ENCODE assay signal across 1 cellular context in the genomic region with DNA sequence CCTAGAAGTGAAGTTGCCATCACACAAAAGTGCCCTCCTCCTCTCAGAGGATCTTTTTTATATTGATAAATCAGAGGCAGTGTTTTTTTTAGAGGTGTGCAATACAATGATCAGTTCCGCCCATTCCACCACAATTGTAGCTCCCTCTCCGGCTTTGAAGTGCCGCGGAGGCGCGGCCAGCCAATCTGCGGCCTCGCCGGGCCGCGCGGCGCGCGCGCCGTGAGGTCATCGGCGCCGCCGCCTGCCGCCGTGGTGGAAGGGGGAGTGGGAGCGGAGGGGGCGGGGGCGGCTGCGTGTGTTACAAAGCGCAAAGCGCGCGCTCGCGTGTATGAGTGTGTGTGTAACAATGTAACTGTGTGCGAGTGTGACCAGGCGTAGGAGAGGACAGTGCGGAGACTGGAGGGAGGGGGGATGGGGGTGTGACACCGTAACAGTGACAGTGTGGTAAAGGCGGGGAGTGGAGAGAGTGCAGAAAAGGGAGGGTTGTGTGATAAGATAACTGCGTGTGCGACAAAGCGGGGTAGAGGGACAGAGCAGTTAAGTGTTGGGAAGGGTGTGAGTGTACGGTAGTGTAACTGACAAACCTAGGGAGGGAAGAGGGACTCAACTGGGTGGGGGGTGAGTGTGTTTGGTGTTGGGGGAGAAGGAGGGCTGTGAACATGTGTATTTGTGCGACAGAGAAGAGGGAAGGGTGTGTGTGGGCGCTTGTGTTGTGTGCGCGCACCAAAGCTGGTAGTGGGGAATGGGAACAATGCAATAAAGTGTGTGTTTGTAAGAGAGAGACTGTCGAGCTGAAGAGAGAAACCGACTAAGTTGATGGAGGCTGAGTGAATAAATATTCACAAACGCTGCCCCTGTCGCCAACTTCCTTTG.
TF ChIP-seq lines count a peak whose summit lies in the region.

A gene (minus strand): TSS at position 108 of the 873 bp plus-strand sequence. CDS start 88 bp downstream, at position 20.

TF ChIP-seq in HEK293, 187 proteins besides CTCF, POLR2A, EP300 and RAD21 (continued from another document and continues in another):
- no peak; the same call in 1 of the 2 replicates for TF ChIP-seq MZF1 (tag by site-specific recombination; IDR thresholded peaks at IDR 0.05; ENCODE audit: borderline replicate concordance)
- TF ChIP-seq ZNF132 (tag by site-specific recombination; IDR thresholded peaks at IDR 0.05; ENCODE audit: borderline replicate concordance) = no peak
- no peak for TF ChIP-seq ZNF266 (tag by site-specific recombination; IDR thresholded peaks at IDR 0.05; ENCODE audit: low read depth)
- TF ChIP-seq, protein P1, sequence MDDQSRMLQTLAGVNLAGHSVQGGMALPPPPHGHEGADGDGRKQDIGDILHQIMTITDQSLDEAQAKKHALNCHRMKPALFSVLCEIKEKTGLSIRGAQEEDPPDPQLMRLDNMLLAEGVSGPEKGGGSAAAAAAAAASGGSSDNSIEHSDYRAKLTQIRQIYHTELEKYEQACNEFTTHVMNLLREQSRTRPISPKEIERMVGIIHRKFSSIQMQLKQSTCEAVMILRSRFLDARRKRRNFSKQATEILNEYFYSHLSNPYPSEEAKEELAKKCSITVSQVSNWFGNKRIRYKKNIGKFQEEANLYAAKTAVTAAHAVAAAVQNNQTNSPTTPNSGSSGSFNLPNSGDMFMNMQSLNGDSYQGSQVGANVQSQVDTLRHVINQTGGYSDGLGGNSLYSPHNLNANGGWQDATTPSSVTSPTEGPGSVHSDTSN (CRISPR knock-in tag; IDR thresholded peaks at IDR 0.05) = no peak
- TF ChIP-seq, protein P2, sequence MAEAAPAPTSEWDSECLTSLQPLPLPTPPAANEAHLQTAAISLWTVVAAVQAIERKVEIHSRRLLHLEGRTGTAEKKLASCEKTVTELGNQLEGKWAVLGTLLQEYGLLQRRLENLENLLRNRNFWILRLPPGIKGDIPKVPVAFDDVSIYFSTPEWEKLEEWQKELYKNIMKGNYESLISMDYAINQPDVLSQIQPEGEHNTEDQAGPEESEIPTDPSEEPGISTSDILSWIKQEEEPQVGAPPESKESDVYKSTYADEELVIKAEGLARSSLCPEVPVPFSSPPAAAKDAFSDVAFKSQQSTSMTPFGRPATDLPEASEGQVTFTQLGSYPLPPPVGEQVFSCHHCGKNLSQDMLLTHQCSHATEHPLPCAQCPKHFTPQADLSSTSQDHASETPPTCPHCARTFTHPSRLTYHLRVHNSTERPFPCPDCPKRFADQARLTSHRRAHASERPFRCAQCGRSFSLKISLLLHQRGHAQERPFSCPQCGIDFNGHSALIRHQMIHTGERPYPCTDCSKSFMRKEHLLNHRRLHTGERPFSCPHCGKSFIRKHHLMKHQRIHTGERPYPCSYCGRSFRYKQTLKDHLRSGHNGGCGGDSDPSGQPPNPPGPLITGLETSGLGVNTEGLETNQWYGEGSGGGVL (tag by site-specific recombination; IDR thresholded peaks at IDR 0.05) = peak; percentile 96
- TF ChIP-seq ZNF341 (tag by site-specific recombination; IDR thresholded peaks at IDR 0.05; ENCODE audit: low read depth) = peak; percentile 82
- peak; percentile 84 for TF ChIP-seq ZNF600 (tag by site-specific recombination; IDR thresholded peaks at IDR 0.05)
- no peak for TF ChIP-seq ZNF114 (tag by site-specific recombination; IDR thresholded peaks at IDR 0.05)
- TF ChIP-seq SP2 (tag by site-specific recombination; IDR thresholded peaks at IDR 0.05) = peak; percentile 45
- TF ChIP-seq, protein P3, sequence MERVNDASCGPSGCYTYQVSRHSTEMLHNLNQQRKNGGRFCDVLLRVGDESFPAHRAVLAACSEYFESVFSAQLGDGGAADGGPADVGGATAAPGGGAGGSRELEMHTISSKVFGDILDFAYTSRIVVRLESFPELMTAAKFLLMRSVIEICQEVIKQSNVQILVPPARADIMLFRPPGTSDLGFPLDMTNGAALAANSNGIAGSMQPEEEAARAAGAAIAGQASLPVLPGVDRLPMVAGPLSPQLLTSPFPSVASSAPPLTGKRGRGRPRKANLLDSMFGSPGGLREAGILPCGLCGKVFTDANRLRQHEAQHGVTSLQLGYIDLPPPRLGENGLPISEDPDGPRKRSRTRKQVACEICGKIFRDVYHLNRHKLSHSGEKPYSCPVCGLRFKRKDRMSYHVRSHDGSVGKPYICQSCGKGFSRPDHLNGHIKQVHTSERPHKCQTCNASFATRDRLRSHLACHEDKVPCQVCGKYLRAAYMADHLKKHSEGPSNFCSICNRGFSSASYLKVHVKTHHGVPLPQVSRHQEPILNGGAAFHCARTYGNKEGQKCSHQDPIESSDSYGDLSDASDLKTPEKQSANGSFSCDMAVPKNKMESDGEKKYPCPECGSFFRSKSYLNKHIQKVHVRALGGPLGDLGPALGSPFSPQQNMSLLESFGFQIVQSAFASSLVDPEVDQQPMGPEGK (tag by site-specific recombination; IDR thresholded peaks at IDR 0.05) = peak; percentile 98
- TF ChIP-seq EGR2 (tag by site-specific recombination; IDR thresholded peaks at IDR 0.05; ENCODE audit: low read depth) = peak; percentile 91
- TF ChIP-seq, protein P4, sequence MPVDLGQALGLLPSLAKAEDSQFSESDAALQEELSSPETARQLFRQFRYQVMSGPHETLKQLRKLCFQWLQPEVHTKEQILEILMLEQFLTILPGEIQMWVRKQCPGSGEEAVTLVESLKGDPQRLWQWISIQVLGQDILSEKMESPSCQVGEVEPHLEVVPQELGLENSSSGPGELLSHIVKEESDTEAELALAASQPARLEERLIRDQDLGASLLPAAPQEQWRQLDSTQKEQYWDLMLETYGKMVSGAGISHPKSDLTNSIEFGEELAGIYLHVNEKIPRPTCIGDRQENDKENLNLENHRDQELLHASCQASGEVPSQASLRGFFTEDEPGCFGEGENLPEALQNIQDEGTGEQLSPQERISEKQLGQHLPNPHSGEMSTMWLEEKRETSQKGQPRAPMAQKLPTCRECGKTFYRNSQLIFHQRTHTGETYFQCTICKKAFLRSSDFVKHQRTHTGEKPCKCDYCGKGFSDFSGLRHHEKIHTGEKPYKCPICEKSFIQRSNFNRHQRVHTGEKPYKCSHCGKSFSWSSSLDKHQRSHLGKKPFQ (tag by site-specific recombination; IDR thresholded peaks at IDR 0.05) = peak; percentile 49; the same call in 1 of the 2 replicates
- TF ChIP-seq ZNF335 (tag by site-specific recombination; conservative IDR thresholded peaks at IDR 0.05) = peak; percentile 90
- TF ChIP-seq, protein P5, sequence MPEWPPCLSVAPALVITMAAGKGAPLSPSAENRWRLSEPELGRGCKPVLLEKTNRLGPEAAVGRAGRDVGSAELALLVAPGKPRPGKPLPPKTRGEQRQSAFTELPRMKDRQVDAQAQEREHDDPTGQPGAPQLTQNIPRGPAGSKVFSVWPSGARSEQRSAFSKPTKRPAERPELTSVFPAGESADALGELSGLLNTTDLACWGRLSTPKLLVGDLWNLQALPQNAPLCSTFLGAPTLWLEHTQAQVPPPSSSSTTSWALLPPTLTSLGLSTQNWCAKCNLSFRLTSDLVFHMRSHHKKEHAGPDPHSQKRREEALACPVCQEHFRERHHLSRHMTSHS (tag by site-specific recombination; IDR thresholded peaks at IDR 0.05) = peak; percentile 27; the same call in 1 of the 2 replicates
- peak; percentile 87 for TF ChIP-seq ZBTB17 (tag by site-specific recombination; IDR thresholded peaks at IDR 0.05)
- no peak for TF ChIP-seq KLF7 (tag by site-specific recombination; IDR thresholded peaks at IDR 0.05; ENCODE audit: borderline replicate concordance)
- no peak for TF ChIP-seq ZNF510 (tag by site-specific recombination; IDR thresholded peaks at IDR 0.05; ENCODE audit: insufficient replicate concordance)
- peak; percentile 71 for TF ChIP-seq KLF10 (tag by site-specific recombination; IDR thresholded peaks at IDR 0.05)
- no peak; the same call in 1 of the 2 replicates for TF ChIP-seq ZNF610 (tag by site-specific recombination; IDR thresholded peaks at IDR 0.05; ENCODE audit: borderline replicate concordance)
- peak; percentile 72 for TF ChIP-seq SP7 (tag by site-specific recombination; IDR thresholded peaks at IDR 0.05)
- TF ChIP-seq ZNF837 (tag by site-specific recombination; IDR thresholded peaks at IDR 0.05) = no peak
- peak; percentile 79 for TF ChIP-seq ZBTB48 (tag by site-specific recombination; IDR thresholded peaks at IDR 0.05)
- peak; percentile 52; the same call in 1 of the 2 replicates for TF ChIP-seq ZFP69B (tag by site-specific recombination; IDR thresholded peaks at IDR 0.05)
- no peak for TF ChIP-seq ZNF530 (tag by site-specific recombination; IDR thresholded peaks at IDR 0.05; ENCODE audit: low read depth)
- peak; percentile 59; the same call in 1 of the 2 replicates for TF ChIP-seq ZBTB20 (tag by site-specific recombination; IDR thresholded peaks at IDR 0.05)
- TF ChIP-seq, protein P6, sequence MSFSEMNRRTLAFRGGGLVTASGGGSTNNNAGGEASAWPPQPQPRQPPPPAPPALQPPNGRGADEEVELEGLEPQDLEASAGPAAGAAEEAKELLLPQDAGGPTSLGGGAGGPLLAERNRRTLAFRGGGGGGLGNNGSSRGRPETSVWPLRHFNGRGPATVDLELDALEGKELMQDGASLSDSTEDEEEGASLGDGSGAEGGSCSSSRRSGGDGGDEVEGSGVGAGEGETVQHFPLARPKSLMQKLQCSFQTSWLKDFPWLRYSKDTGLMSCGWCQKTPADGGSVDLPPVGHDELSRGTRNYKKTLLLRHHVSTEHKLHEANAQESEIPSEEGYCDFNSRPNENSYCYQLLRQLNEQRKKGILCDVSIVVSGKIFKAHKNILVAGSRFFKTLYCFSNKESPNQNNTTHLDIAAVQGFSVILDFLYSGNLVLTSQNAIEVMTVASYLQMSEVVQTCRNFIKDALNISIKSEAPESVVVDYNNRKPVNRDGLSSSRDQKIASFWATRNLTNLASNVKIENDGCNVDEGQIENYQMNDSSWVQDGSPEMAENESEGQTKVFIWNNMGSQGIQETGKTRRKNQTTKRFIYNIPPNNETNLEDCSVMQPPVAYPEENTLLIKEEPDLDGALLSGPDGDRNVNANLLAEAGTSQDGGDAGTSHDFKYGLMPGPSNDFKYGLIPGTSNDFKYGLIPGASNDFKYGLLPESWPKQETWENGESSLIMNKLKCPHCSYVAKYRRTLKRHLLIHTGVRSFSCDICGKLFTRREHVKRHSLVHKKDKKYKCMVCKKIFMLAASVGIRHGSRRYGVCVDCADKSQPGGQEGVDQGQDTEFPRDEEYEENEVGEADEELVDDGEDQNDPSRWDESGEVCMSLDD (tag by site-specific recombination; IDR thresholded peaks at IDR 0.05) = 0 out of 2 replicates have a peak, but pooled peaks have one; percentile 44
- no peak for TF ChIP-seq ZNF404 (tag by site-specific recombination; IDR thresholded peaks at IDR 0.05)
- peak; percentile 72; the same call in 1 of the 2 replicates for TF ChIP-seq ZNF501 (tag by site-specific recombination; IDR thresholded peaks at IDR 0.05)
- TF ChIP-seq ZNF2 (tag by site-specific recombination; IDR thresholded peaks at IDR 0.05) = 0 out of 2 replicates have a peak, but pooled peaks have one; percentile 54
- TF ChIP-seq ZNF560 (tag by site-specific recombination; IDR thresholded peaks at IDR 0.05; ENCODE audit: borderline replicate concordance) = no peak
- TF ChIP-seq, protein P7, sequence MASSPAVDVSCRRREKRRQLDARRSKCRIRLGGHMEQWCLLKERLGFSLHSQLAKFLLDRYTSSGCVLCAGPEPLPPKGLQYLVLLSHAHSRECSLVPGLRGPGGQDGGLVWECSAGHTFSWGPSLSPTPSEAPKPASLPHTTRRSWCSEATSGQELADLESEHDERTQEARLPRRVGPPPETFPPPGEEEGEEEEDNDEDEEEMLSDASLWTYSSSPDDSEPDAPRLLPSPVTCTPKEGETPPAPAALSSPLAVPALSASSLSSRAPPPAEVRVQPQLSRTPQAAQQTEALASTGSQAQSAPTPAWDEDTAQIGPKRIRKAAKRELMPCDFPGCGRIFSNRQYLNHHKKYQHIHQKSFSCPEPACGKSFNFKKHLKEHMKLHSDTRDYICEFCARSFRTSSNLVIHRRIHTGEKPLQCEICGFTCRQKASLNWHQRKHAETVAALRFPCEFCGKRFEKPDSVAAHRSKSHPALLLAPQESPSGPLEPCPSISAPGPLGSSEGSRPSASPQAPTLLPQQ (tag by site-specific recombination; IDR thresholded peaks at IDR 0.05) = peak; percentile 42; the same call in 1 of the 2 replicates
- no peak for TF ChIP-seq ZNF654 (tag by site-specific recombination; IDR thresholded peaks at IDR 0.05; ENCODE audit: low read depth)
- TF ChIP-seq ZNF169 (tag by site-specific recombination; IDR thresholded peaks at IDR 0.05) = no peak
- TF ChIP-seq, protein P8, sequence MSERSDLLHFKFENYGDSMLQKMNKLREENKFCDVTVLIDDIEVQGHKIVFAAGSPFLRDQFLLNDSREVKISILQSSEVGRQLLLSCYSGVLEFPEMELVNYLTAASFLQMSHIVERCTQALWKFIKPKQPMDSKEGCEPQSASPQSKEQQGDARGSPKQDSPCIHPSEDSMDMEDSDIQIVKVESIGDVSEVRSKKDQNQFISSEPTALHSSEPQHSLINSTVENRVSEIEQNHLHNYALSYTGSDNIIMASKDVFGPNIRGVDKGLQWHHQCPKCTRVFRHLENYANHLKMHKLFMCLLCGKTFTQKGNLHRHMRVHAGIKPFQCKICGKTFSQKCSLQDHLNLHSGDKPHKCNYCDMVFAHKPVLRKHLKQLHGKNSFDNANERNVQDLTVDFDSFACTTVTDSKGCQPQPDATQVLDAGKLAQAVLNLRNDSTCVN (tag by site-specific recombination; optimal IDR thresholded peaks at IDR 0.05) = peak; percentile 87
- peak; percentile 90 for TF ChIP-seq KLF9 (tag by site-specific recombination; IDR thresholded peaks at IDR 0.05; ENCODE audit: low read depth)
- 0 out of 2 replicates have a peak, but pooled peaks have one; percentile 17 for TF ChIP-seq ZNF239 (tag by site-specific recombination; IDR thresholded peaks at IDR 0.05)
- peak; percentile 62; the same call in 1 of the 2 replicates for TF ChIP-seq KLF8 (tag by site-specific recombination; IDR thresholded peaks at IDR 0.05)
- TF ChIP-seq IKZF3 (tag by site-specific recombination; IDR thresholded peaks at IDR 0.05) = 0 out of 2 replicates have a peak, but pooled peaks have one; percentile 22
- TF ChIP-seq, protein P9, sequence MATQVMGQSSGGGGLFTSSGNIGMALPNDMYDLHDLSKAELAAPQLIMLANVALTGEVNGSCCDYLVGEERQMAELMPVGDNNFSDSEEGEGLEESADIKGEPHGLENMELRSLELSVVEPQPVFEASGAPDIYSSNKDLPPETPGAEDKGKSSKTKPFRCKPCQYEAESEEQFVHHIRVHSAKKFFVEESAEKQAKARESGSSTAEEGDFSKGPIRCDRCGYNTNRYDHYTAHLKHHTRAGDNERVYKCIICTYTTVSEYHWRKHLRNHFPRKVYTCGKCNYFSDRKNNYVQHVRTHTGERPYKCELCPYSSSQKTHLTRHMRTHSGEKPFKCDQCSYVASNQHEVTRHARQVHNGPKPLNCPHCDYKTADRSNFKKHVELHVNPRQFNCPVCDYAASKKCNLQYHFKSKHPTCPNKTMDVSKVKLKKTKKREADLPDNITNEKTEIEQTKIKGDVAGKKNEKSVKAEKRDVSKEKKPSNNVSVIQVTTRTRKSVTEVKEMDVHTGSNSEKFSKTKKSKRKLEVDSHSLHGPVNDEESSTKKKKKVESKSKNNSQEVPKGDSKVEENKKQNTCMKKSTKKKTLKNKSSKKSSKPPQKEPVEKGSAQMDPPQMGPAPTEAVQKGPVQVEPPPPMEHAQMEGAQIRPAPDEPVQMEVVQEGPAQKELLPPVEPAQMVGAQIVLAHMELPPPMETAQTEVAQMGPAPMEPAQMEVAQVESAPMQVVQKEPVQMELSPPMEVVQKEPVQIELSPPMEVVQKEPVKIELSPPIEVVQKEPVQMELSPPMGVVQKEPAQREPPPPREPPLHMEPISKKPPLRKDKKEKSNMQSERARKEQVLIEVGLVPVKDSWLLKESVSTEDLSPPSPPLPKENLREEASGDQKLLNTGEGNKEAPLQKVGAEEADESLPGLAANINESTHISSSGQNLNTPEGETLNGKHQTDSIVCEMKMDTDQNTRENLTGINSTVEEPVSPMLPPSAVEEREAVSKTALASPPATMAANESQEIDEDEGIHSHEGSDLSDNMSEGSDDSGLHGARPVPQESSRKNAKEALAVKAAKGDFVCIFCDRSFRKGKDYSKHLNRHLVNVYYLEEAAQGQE (tag by site-specific recombination; IDR thresholded peaks at IDR 0.05) = no peak
